13 cellular contexts compared by ENCODE assay signal in genomic region chr2:46565364-46565763, GRCh38.
"Had no signal": no experiment of that assay in that cellular context is flagged by ENCODE, and none has a peak within 500 bp of the region (broad histone marks: within the 10 kb centered on the region; RNA-seq: fewer than 3 reads in every experiment).

No MANE protein-coding gene starts in this region.

- H3K36me3 ChIP-seq: colonic mucosa, neural progenitor cell, pancreas, thyroid gland, vagina had no signal

- H3K9me3 Mint-ChIP-seq: activated CD4-positive, alpha-beta T cell treated with anti-CD3 and anti-CD28 coated beads, Interleukin-2, amount 10 ng/mL, durations not matched to agents 7 days and 5 days; neural progenitor cell had no signal

- H3K4me2 ChIP-seq: neural progenitor cell had no signal

- ATAC-seq: foreskin keratinocyte, pancreas had no signal

- H2AFZ ChIP-seq: neural progenitor cell had no signal

- H3K4me3 ChIP-seq: colonic mucosa, neural progenitor cell, pancreas, thyroid gland, vagina had no signal

- H3K4me1 ChIP-seq: colonic mucosa, foreskin keratinocyte, neural progenitor cell had no signal

- DNase-seq: activated CD4-positive, alpha-beta T cell treated with anti-CD3 and anti-CD28 coated beads, Interleukin-2, amount 10 ng/mL, durations not matched to agents 7 days and 5 days; activated CD4-positive, CD25-positive, alpha-beta regulatory T cell; activated CD8-positive, alpha-beta memory T cell treated with anti-CD3 and anti-CD28 coated beads for 24 hours; activated naive CD4-positive, alpha-beta T cell treated with Interleukin-2 at 50 U/mL for 16 hours; colonic mucosa; foreskin keratinocyte; islet precursor cell; pancreas; stimulated activated CD4-positive, alpha-beta T cell treated with anti-CD3 and anti-CD28 coated beads, Interleukin-15, amount 100 ng/mL, for 24 hours; stimulated activated CD4-positive, alpha-beta T cell treated with anti-CD3 and anti-CD28 coated beads, Interleukin-4, amount 100 ng/mL, for 24 hours; thyroid gland had no signal

- H3K9me3 ChIP-seq: colonic mucosa, pancreas, thyroid gland, vagina had no signal

- H3K4me3 Mint-ChIP-seq: activated CD4-positive, alpha-beta T cell treated with anti-CD3 and anti-CD28 coated beads, Interleukin-2, amount 10 ng/mL, durations not matched to agents 7 days and 5 days; neural progenitor cell had no signal

- H3K27ac Mint-ChIP-seq: activated CD4-positive, alpha-beta T cell treated with anti-CD3 and anti-CD28 coated beads, Interleukin-2, amount 10 ng/mL, durations not matched to agents 7 days and 5 days; neural progenitor cell had no signal

- H3K27me3 Mint-ChIP-seq: activated CD4-positive, alpha-beta T cell treated with anti-CD3 and anti-CD28 coated beads, Interleukin-2, amount 10 ng/mL, durations not matched to agents 7 days and 5 days had no signal

- H3K27me3 ChIP-seq: colonic mucosa, foreskin keratinocyte, neural progenitor cell, pancreas, thyroid gland, vagina had no signal

- H3K9ac ChIP-seq: neural progenitor cell had no signal

- H3K27ac ChIP-seq: colonic mucosa, foreskin keratinocyte, neural progenitor cell, pancreas, thyroid gland, vagina had no signal
